Comparison of ENCODE assay signal across 2 cellular contexts in the genomic region with DNA sequence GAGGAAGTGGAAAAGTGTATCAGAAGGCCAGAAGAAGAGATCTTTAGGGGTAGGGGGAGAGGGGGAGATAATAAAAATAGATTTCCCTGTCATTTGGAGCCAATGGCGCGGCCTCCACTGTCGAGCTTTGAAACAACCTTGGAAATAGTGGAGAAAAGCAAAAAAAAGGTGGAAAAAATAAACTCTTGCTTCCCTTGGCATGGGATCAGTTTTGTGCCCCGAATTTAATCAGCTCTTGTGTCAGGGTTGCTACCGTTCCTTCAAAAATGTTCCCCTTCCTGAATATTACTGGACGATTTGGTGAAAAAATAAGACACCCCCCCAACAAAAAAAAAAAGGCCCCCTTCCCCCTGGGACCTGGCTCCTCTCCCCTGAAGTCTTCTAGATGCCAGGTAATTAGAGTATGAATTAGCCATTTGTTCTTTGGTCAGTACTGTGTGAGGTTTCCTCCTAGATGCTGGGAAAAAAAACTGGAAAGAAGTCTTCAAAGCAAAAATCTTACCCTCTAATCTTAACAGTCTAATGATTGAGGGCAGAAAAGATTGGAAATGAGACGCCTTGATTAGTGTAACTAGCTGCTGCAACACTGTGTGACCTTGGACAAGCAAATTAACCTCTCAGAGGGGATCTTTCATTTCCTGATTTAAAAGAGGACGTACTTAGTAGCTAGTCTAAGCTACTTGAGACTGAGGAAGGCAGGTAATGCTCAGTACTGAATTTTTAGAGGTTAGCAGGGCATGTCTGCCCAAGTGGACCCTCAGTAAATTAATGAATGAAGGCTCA.
A peak's percentile ranks its signal among the peaks of the same experiment; 100 is the strongest.
TF ChIP-seq lines count a peak whose summit lies in the region.

No MANE protein-coding gene starts in this region.

TF ChIP-seq in HEK293T, 16 proteins besides CTCF, POLR2A, EP300 and RAD21:
- TF ChIP-seq ELF4 (IDR thresholded peaks at IDR 0.05) = peak; percentile 67; the same call in 1 of the 2 replicates
- no peak for TF ChIP-seq FOXA1 (IDR thresholded peaks at IDR 0.05)

TF ChIP-seq in HepG2, 621 proteins besides CTCF, POLR2A, EP300 and RAD21 (continues in another document):
- TF ChIP-seq TBX3 (IDR thresholded peaks at IDR 0.05; ENCODE audit: borderline replicate concordance) (peak; percentile 20; the same call in 1 of the 2 replicates), ZNF607 (CRISPR knock-in tag; IDR thresholded peaks at IDR 0.05; ENCODE audit: borderline replicate concordance) (peak; percentile 10), ZNF570 (CRISPR knock-in tag; IDR thresholded peaks at IDR 0.05; ENCODE audit: borderline replicate concordance) (0 out of 2 replicates have a peak, but pooled peaks have one; percentile 19), PCBP2 (optimal IDR thresholded peaks at IDR 0.05; ENCODE audit: low read depth, low read length, poor library complexity, severe bottlenecking) (peak; percentile 85), SOX5 (CRISPR knock-in tag; IDR thresholded peaks at IDR 0.05; ENCODE audit: borderline replicate concordance) (0 out of 2 replicates have a peak, but pooled peaks have one; percentile 22), GATAD2A (CRISPR knock-in tag; IDR thresholded peaks at IDR 0.05) (peak; percentile 12; the same call in 1 of the 2 replicates), TARDBP (CRISPR knock-in tag; IDR thresholded peaks at IDR 0.05) (no peak), PAXIP1 (CRISPR knock-in tag; conservative IDR thresholded peaks at IDR 0.05) (peak; percentile 7; the same call in 1 of the 2 replicates), ZNF33A (CRISPR knock-in tag; IDR thresholded peaks at IDR 0.05; ENCODE audit: borderline replicate concordance) (peak; percentile 97; the same call in 1 of the 2 replicates), GTF3A (CRISPR knock-in tag; conservative IDR thresholded peaks at IDR 0.05) (peak; percentile 51; the same call in 1 of the 2 replicates), ZNF414 (CRISPR knock-in tag; IDR thresholded peaks at IDR 0.05) (no peak), MLXIP (CRISPR knock-in tag; IDR thresholded peaks at IDR 0.05; ENCODE audit: borderline replicate concordance) (peak; percentile 67; the same call in 1 of the 2 replicates), PAF1 (CRISPR knock-in tag; IDR thresholded peaks at IDR 0.05) (peak; percentile 79; the same call in 1 of the 2 replicates), SATB2 (CRISPR knock-in tag; IDR thresholded peaks at IDR 0.05) (peak; percentile 55; the same call in 1 of the 2 replicates), ZSCAN22 (CRISPR knock-in tag; IDR thresholded peaks at IDR 0.05) (0 out of 2 replicates have a peak, but pooled peaks have one; percentile 8), KDM3A (CRISPR knock-in tag; IDR thresholded peaks at IDR 0.05; ENCODE audit: low read depth) (no peak; the same call in 1 of the 2 replicates), GATAD1 (CRISPR knock-in tag; IDR thresholded peaks at IDR 0.05) (0 out of 2 replicates have a peak, but pooled peaks have one; percentile 4), ZNF354B (CRISPR knock-in tag; IDR thresholded peaks at IDR 0.05) (peak; percentile 13; the same call in 1 of the 2 replicates), ZBTB26 (CRISPR knock-in tag; IDR thresholded peaks at IDR 0.05; ENCODE audit: borderline replicate concordance) (no peak), RBAK (CRISPR knock-in tag; IDR thresholded peaks at IDR 0.05) (peak; percentile 19; the same call in 1 of the 2 replicates), ZNF678 (CRISPR knock-in tag; IDR thresholded peaks at IDR 0.05) (0 out of 2 replicates have a peak, but pooled peaks have one; percentile 14), RNF2 (conservative IDR thresholded peaks at IDR 0.05; ENCODE audit: low read depth) (0 out of 2 replicates have a peak, but pooled peaks have one; percentile 30), SP1 (IDR thresholded peaks at IDR 0.05) (no peak), SP1 (CRISPR knock-in tag; IDR thresholded peaks at IDR 0.05) (peak; percentile 10; the same call in 1 of the 2 replicates), ZNF670 (CRISPR knock-in tag; IDR thresholded peaks at IDR 0.05; ENCODE audit: borderline replicate concordance) (peak; percentile 87), NR2F1 (CRISPR knock-in tag; IDR thresholded peaks at IDR 0.05) (peak in 1 of 2 experiments; percentile 58; a peak in 1 of 4 replicates), ZNF24 (IDR thresholded peaks at IDR 0.05) (peak; percentile 32; the same call in 1 of the 2 replicates), SMYD3 (CRISPR knock-in tag; IDR thresholded peaks at IDR 0.05) (peak; percentile 8; the same call in 1 of the 2 replicates), ZFP90 (CRISPR knock-in tag; IDR thresholded peaks at IDR 0.05; ENCODE audit: borderline replicate concordance) (peak; percentile 14; the same call in 1 of the 2 replicates), SKI (IDR thresholded peaks at IDR 0.05; ENCODE audit: partially characterized antibody) (no peak), ATF4 (CRISPR knock-in tag; IDR thresholded peaks at IDR 0.05) (peak in 1 of 2 experiments; percentile 66; a peak in 3 of 4 replicates), POLR2AphosphoS2 (IDR thresholded peaks at IDR 0.05; ENCODE audit: low read depth, low read length) (peak; percentile 97; the same call in 1 of the 2 replicates), POLR2AphosphoS5 (IDR thresholded peaks at IDR 0.05; ENCODE audit: low read depth, low read length) (peak; percentile 38; the same call in 1 of the 2 replicates), ELF3 (CRISPR knock-in tag; IDR thresholded peaks at IDR 0.05) (peak; percentile 45; the same call in 1 of the 2 replicates), ZNF674 (CRISPR knock-in tag; IDR thresholded peaks at IDR 0.05; ENCODE audit: low read depth) (no peak), PRMT3 (CRISPR knock-in tag; IDR thresholded peaks at IDR 0.05; ENCODE audit: borderline replicate concordance, low read depth) (no peak), NFE2L2 (IDR thresholded peaks at IDR 0.05; ENCODE audit: low read length) (0 out of 2 replicates have a peak, but pooled peaks have one; percentile 21), ZSCAN25 (CRISPR knock-in tag; IDR thresholded peaks at IDR 0.05) (peak; percentile 7; the same call in 1 of the 2 replicates), LCORL (IDR thresholded peaks at IDR 0.05) (no peak), LCORL (CRISPR knock-in tag; IDR thresholded peaks at IDR 0.05) (0 out of 2 replicates have a peak, but pooled peaks have one; percentile 2), EHMT2 (IDR thresholded peaks at IDR 0.05; ENCODE audit: borderline replicate concordance, low read depth, low read length) (no peak; the same call in 1 of the 2 replicates), ZNF790 (CRISPR knock-in tag; IDR thresholded peaks at IDR 0.05; ENCODE audit: borderline replicate concordance) (peak; percentile 7), TFE3 (CRISPR knock-in tag; IDR thresholded peaks at IDR 0.05) (no peak), ZNF34 (CRISPR knock-in tag; IDR thresholded peaks at IDR 0.05; ENCODE audit: borderline replicate concordance) (peak; percentile 88; the same call in 1 of the 2 replicates)
- TF ChIP-seq, protein P1, sequence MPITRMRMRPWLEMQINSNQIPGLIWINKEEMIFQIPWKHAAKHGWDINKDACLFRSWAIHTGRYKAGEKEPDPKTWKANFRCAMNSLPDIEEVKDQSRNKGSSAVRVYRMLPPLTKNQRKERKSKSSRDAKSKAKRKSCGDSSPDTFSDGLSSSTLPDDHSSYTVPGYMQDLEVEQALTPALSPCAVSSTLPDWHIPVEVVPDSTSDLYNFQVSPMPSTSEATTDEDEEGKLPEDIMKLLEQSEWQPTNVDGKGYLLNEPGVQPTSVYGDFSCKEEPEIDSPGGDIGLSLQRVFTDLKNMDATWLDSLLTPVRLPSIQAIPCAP (CRISPR knock-in tag; IDR thresholded peaks at IDR 0.05; ENCODE audit: low read depth) = 0 out of 2 replicates have a peak, but pooled peaks have one; percentile 9
- TF ChIP-seq, protein P2, sequence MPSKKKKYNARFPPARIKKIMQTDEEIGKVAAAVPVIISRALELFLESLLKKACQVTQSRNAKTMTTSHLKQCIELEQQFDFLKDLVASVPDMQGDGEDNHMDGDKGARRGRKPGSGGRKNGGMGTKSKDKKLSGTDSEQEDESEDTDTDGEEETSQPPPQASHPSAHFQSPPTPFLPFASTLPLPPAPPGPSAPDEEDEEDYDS (CRISPR knock-in tag; IDR thresholded peaks at IDR 0.05) = peak; percentile 37; the same call in 1 of the 2 replicates
